18 cellular contexts compared by ENCODE assay signal in the genomic region with DNA sequence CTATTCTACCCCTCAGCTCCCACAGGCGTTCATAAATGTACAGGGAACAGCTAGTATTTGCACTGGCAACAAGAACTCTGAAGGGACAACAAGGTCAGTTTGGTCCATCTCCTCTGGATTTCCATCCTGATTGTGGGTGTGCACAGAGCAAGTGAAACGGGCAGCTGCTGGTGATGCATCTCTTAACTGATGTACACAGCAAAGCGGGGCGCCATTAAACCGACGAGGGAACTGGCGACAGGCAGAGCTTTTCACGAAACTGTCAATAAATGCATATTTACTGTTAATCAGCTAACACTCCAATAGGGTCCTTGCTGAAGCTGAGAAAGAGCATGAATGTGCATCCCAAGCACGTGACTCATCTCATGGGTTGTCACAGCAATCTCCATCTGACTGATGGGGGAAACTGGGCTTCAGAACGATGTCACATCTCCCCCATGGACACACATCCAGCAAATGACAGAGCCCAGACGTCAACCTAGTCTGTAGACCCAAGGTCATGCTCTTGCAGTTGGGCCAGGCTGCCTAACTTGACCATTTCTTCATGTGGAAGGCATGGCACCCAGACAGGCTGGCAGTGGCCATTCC. TPM values are rescaled to one million over a fixed set of nuclear protein-coding genes. Genes with fewer than 3 reads are reported as not detected.
DNase-seq lines count a peak whose midpoint lies in the region; FAIRE-seq and TF ChIP-seq lines count a peak whose summit lies in the region.
"Had no signal": no experiment of that assay in that cellular context is flagged by ENCODE, and none has a peak within 500 bp of the region (broad histone marks: within the 10 kb centered on the region; RNA-seq: fewer than 3 reads in every experiment).

No MANE protein-coding gene starts in this region.

- no peak for FAIRE-seq in small intestine (lab: Jason Lieb, UNC)
- FAIRE-seq: bronchial epithelial cell had no signal

- H3K27ac Mint-ChIP-seq in T-helper 1 cell treated with Interleukin-12 subunit alpha and Interleukin-12 subunit beta and Interleukin-4 antibody, amounts not matched to agents 30 μg/mL and 1 μg/mL, for 36 hours: peak overlapping the region; percentile 98
- H3K27ac Mint-ChIP-seq in osteocyte (ENCODE audit: unreplicated experiment): no peak overlapping the region

- H3K36me3 Mint-ChIP-seq in T-helper 1 cell treated with Interleukin-12 subunit alpha and Interleukin-12 subunit beta and Interleukin-4 antibody, amounts not matched to agents 30 μg/mL and 1 μg/mL, for 36 hours (ENCODE audit: low read depth): peaks cover 55% of the 10 kb centered on the region
- H3K36me3 Mint-ChIP-seq in osteocyte (ENCODE audit: unreplicated experiment): peaks cover 13% of the 10 kb centered on the region

- peaks cover 4% of the 10 kb centered on the region for H3K27me3 Mint-ChIP-seq in T-helper 1 cell treated with Interleukin-12 subunit alpha and Interleukin-12 subunit beta and Interleukin-4 antibody, amounts not matched to agents 30 μg/mL and 1 μg/mL, for 36 hours (ENCODE audit: low read depth)
- no peaks in the 10 kb centered on the region for H3K27me3 Mint-ChIP-seq in osteocyte (ENCODE audit: unreplicated experiment)

- H3K4me1 Mint-ChIP-seq in T-helper 1 cell treated with Interleukin-12 subunit alpha and Interleukin-12 subunit beta and Interleukin-4 antibody, amounts not matched to agents 30 μg/mL and 1 μg/mL, for 36 hours (ENCODE audit: low read depth): peaks cover 65% of the 10 kb centered on the region
- no peaks in the 10 kb centered on the region for H3K4me1 Mint-ChIP-seq in osteocyte (ENCODE audit: unreplicated experiment)

- H3K27me3 ChIP-seq in small intestine (ENCODE audit: control insufficient read depth in 2 of 2, insufficient read depth in 2 of 2, low read length in 2 of 2): no peaks in the 10 kb centered on the region
- H3K27me3 ChIP-seq: right atrium auricular region had no signal

- peaks cover 2 to 3% of the 10 kb centered on the region in 2 donors for H3K4me1 ChIP-seq in small intestine (ENCODE audit: control insufficient read depth in 2 of 2, insufficient read depth in 1 of 2, low read depth in 1 of 2, low read length in 1 of 2)

- TF ChIP-seq CTCF in osteocyte (IDR thresholded peaks at IDR 0.05) (no peak), GM13976 (IDR thresholded peaks at IDR 0.05; ENCODE audit: borderline replicate concordance, control extremely low read depth, extremely low read depth, insufficient read depth, missing control alignments) (no peak)

- peaks cover 32% of the 10 kb centered on the region for H3K36me3 ChIP-seq in KOPT-K1 (ENCODE audit: insufficient read depth, low read length)
- H3K36me3 ChIP-seq in small intestine (ENCODE audit: control insufficient read depth in 2 of 2, insufficient read depth in 2 of 2, low read length in 2 of 2): peaks cover 0 to 4% of the 10 kb centered on the region in 2 donors

- H3K9me3 ChIP-seq in KOPT-K1 (ENCODE audit: insufficient read depth, low read length, poor library complexity, severe bottlenecking): no peaks in the 10 kb centered on the region
- no peaks in the 10 kb centered on the region for H3K9me3 ChIP-seq in small intestine (ENCODE audit: control insufficient read depth, low read depth)
- H3K9me3 ChIP-seq: right atrium auricular region had no signal

- H3K27ac ChIP-seq in KOPT-K1 (ENCODE audit: low read depth, low read length, poor library complexity, severe bottlenecking) (peak overlapping the region; percentile 37), caudate nucleus (ENCODE audit: low read depth, low read length) (peak overlapping the region; percentile 91), small intestine (ENCODE audit: low read depth in 1 of 2, low read length in 1 of 2) (peak overlapping the region; percentile 15 to 24)
- H3K27ac ChIP-seq: C4-2B had no signal

- H3K9me3 Mint-ChIP-seq in T-helper 1 cell treated with Interleukin-12 subunit alpha and Interleukin-12 subunit beta and Interleukin-4 antibody, amounts not matched to agents 30 μg/mL and 1 μg/mL, for 36 hours: no peaks in the 10 kb centered on the region
- H3K9me3 Mint-ChIP-seq in osteocyte (ENCODE audit: unreplicated experiment): no peaks in the 10 kb centered on the region
- H3K9me3 Mint-ChIP-seq: nephron had no signal

- in situ Hi-C loops in GM13976 (cut with MboI; ENCODE audit: low sequenced_read_pairs, unreplicated experiment): no loop called here

- 86 to 93% (median 88%) methylated on average over 11 of the region's 11 CpGs for WGBS in small intestine, 3 donors

- H3K4me3 Mint-ChIP-seq in T-helper 1 cell treated with Interleukin-12 subunit alpha and Interleukin-12 subunit beta and Interleukin-4 antibody, amounts not matched to agents 30 μg/mL and 1 μg/mL, for 36 hours: no peak overlapping the region
- H3K4me3 Mint-ChIP-seq in osteocyte (ENCODE audit: unreplicated experiment): no peak overlapping the region
- H3K4me3 Mint-ChIP-seq: nephron had no signal

- no peak overlapping the region for H3K4me3 ChIP-seq in small intestine (ENCODE audit: low read depth in 1 of 2, low read length in 2 of 2)
- H3K4me3 ChIP-seq: right atrium auricular region had no signal

- DNase-seq in T-helper 1 cell: no peak
- DNase-seq in caudate nucleus (lab: John Stamatoyannopoulos, UW): no peak
- no peak for DNase-seq in small intestine
- no peak for DNase-seq in GDM1 (lab: John Stamatoyannopoulos, UW)
- no peak for DNase-seq in osteocyte (ENCODE audit: extremely low spot score, unreplicated experiment)
- DNase-seq in GM13976 (ENCODE audit: low spot score): no peak
- DNase-seq: foreskin fibroblast; HCEC 1CT; mammary epithelial cell; MV-4-11; NCI-H82; stimulated activated naive CD4-positive, alpha-beta T cell had no signal

RNA-seq across cellular contexts. Expression of a gene that starts 54.2 kb away (rescaled TPM):
- 10 to 100 TPM; 15.1 to 30.2 (median 18.8) TPM for polyA plus RNA-seq in small intestine
- total RNA-seq in osteocyte: 14.7 and 17.0 TPM in 2 replicates

Comparison
In these comparisons a context has a peak if more than half of its experiments do, and no peak if none do; other contexts are left out.
1. H3K27ac ChIP-seq: peak in every context shown above with its lines; median percentile 91 in caudate nucleus; 37 in KOPT-K1; 20 in small intestine.